In the genomic region with DNA sequence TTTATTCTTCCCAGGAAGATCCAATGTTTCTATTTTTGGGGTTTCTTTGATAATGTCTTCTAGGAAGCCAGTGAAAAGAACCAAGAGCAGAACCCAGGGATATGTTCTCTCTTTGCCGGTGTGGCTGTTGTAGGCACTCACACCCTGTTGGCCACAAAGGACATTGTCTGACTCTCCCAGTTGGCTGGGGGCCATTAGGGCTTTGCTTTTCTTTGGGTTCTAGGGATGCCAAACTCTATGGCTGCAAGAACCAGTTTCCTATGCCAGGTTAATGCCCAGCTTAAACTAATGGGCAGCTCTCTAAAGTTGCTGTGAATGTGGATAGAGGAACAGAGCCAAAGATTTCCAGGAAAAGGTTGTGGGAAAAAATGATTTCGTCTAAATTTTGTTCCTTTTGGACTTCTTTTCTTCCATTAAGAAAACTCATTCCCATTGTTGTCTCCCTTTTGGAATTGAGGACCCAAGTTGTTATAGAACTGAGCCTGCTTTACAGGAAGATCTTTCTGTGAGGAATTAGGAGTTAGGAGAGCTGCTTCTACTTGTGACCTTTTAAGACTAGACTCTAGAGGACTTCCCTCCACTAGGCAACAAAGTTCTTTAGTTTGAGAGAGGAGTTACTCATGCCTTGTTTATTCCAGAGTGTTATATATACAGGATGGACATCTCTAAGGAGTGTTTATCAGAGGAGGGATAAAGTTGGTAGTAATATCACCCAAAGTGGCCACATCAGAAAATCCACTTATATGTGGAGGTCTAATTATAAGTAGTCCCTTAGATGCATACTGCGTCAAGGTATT, we compare ENCODE assay signal across 15 cellular contexts. TPM values are rescaled to one million over a fixed set of nuclear protein-coding genes. Genes with fewer than 3 reads are reported as not detected.
A peak's percentile ranks its signal among the peaks of the same experiment; 100 is the strongest.
DNase-seq lines count a peak whose midpoint lies in the region; ATAC-seq, FAIRE-seq and TF ChIP-seq lines count a peak whose summit lies in the region.
"Had no signal": no experiment of that assay in that cellular context is flagged by ENCODE, and none has a peak within 500 bp of the region (broad histone marks: within the 10 kb centered on the region; RNA-seq: fewer than 3 reads in every experiment).

No MANE protein-coding gene starts in this region.

- H3K23ac ChIP-seq in mesenchymal stem cell (ENCODE audit: low read length in 2 of 2) = no peak overlapping the region

- POLR2A ChIA-PET in endothelial cell of umbilical vein (lab: Charles Lee) = interaction anchor here (1.3 kb wide), 1 partner anchor 57 kb away, joined by 4 read pairs; a partner anchor contains a TSS

- no peak for TF ChIP-seq POLR2A in endothelial cell of umbilical vein (IDR thresholded peaks at IDR 0.05; ENCODE audit: low read depth, low read length)
- TF ChIP-seq POLR2A in suprapubic skin (IDR thresholded peaks at IDR 0.05) = no peak

- H2BK12ac ChIP-seq in mesenchymal stem cell (ENCODE audit: low read length in 2 of 2) = no peak overlapping the region

- H3K27ac ChIP-seq in endothelial cell of umbilical vein (ENCODE audit: insufficient read depth, low read depth, low read length) (no peak overlapping the region), mesenchymal stem cell (ENCODE audit: low read length, poor library complexity, severe bottlenecking) (no peak overlapping the region), suprapubic skin (peak overlapping the region; percentile 1)

- H3K79me1 ChIP-seq in mesenchymal stem cell (replicated peaks; ENCODE audit: low read length, poor library complexity, severe bottlenecking) = peaks cover 41% of the 10 kb centered on the region

- H3K14ac ChIP-seq in mesenchymal stem cell (ENCODE audit: low read length in 2 of 2) = no peak overlapping the region

- H3K18ac ChIP-seq in mesenchymal stem cell (ENCODE audit: low read depth in 1 of 2, low read length in 2 of 2) = peak overlapping the region in 1 of 2 experiments; percentile 37

- H2BK5ac ChIP-seq in mesenchymal stem cell (ENCODE audit: low read depth, low read length, poor library complexity, severe bottlenecking) = no peak overlapping the region

- H3K9ac ChIP-seq in endothelial cell of umbilical vein (replicated peaks; ENCODE audit: extremely low read depth, insufficient read depth, low read length) (no peak overlapping the region), mesenchymal stem cell (ENCODE audit: low read length) (no peak overlapping the region)

- DNase-seq in OCI-M1 (lab: John Stamatoyannopoulos, UW) (peak; percentile 56), endothelial cell of umbilical vein (ENCODE audit: low read depth, low spot score) (no peak), mesenchymal stem cell (peak; percentile 73), suprapubic skin (ENCODE audit: low spot score in 2 of 2) (no peak), A172 (ENCODE audit: low spot score) (no peak), occipital lobe (lab: John Stamatoyannopoulos, UW) (no peak), GOT3 (lab: John Stamatoyannopoulos, UW) (no peak)
- DNase-seq: activated CD8-positive, alpha-beta memory T cell treated with anti-CD3 and anti-CD28 coated beads for 24 hours; NCI-H2029 had no signal

- ATAC-seq in HG03442 (IDR thresholded peaks at IDR 0.05; ENCODE audit: unreplicated experiment) = no peak
- ATAC-seq: activated naive CD4-positive, alpha-beta T cell treated with anti-CD3 and anti-CD28 coated beads, Interleukin-2, amount 50 U/mL, for 72 hours had no signal

- TF ChIP-seq EP300 in suprapubic skin (IDR thresholded peaks at IDR 0.05) = no peak

- H2AK5ac ChIP-seq in mesenchymal stem cell (ENCODE audit: low read length, severe bottlenecking) = no peak overlapping the region

- H3K4me1 ChIP-seq in endothelial cell of umbilical vein (ENCODE audit: control insufficient read depth, extremely low read depth, insufficient read depth, low read length) = no peaks in the 10 kb centered on the region
- peaks cover 3% of the 10 kb centered on the region for H3K4me1 ChIP-seq in mesenchymal stem cell (ENCODE audit: control insufficient read depth, insufficient read depth, low read depth, low read length)
- peaks cover 26% of the 10 kb centered on the region for H3K4me1 ChIP-seq in suprapubic skin

- H4K91ac ChIP-seq in mesenchymal stem cell (ENCODE audit: low read length) = no peak overlapping the region

- H3K27me3 ChIP-seq in endothelial cell of umbilical vein (ENCODE audit: control insufficient read depth in 2 of 2, insufficient read depth in 2 of 2, low read length in 2 of 2) (no peaks in the 10 kb centered on the region), mesenchymal stem cell (ENCODE audit: control insufficient read depth in 1 of 2, insufficient read depth in 1 of 2, low read length in 2 of 2) (no peaks in the 10 kb centered on the region), suprapubic skin (no peaks in the 10 kb centered on the region)

- no peak for TF ChIP-seq CTCF in endothelial cell of umbilical vein (IDR thresholded peaks at IDR 0.05; ENCODE audit: extremely low read depth in 1 of 2, insufficient read depth in 1 of 2, low read depth in 1 of 2, low read length in 2 of 2)
- TF ChIP-seq CTCF in suprapubic skin (IDR thresholded peaks at IDR 0.05) = no peak

- no peak overlapping the region for H4K8ac ChIP-seq in mesenchymal stem cell (ENCODE audit: low read length)

- H3K4ac ChIP-seq in mesenchymal stem cell (ENCODE audit: low read depth in 1 of 2, low read length in 2 of 2) = peak overlapping the region in 1 of 2 experiments; percentile 24

- no peak overlapping the region for H3K4me3 ChIP-seq in endothelial cell of umbilical vein (replicated peaks in 1 of 3; ENCODE audit: insufficient read depth in 1 of 3, low read depth in 1 of 3, low read length in 3 of 3)
- H3K4me3 ChIP-seq in mesenchymal stem cell (ENCODE audit: insufficient read depth in 1 of 2, low read depth in 1 of 2, low read length in 2 of 2) = no peak overlapping the region
- H3K4me3 ChIP-seq in suprapubic skin = no peak overlapping the region

- H2BK15ac ChIP-seq in mesenchymal stem cell (ENCODE audit: low read depth, poor library complexity, severe bottlenecking) = no peak overlapping the region

- H3K9me1 ChIP-seq in endothelial cell of umbilical vein (replicated peaks; ENCODE audit: control insufficient read depth, extremely low read depth, insufficient read depth, low read length) = no peaks in the 10 kb centered on the region

- no peak overlapping the region for H3K4me2 ChIP-seq in endothelial cell of umbilical vein (ENCODE audit: insufficient read depth, low read length)
- no peak overlapping the region for H3K4me2 ChIP-seq in mesenchymal stem cell (ENCODE audit: low read length, poor library complexity, severe bottlenecking)

- H3K79me2 ChIP-seq in endothelial cell of umbilical vein (ENCODE audit: control insufficient read depth, insufficient read depth, low read length) = peaks cover 9% of the 10 kb centered on the region

- peaks cover 10 to 13% of the 10 kb centered on the region in 2 experiments for H3K36me3 ChIP-seq in endothelial cell of umbilical vein (ENCODE audit: control insufficient read depth in 2 of 2, extremely low read depth in 1 of 2, insufficient read depth in 2 of 2, low read length in 2 of 2)
- H3K36me3 ChIP-seq in mesenchymal stem cell (ENCODE audit: control insufficient read depth in 1 of 2, insufficient read depth in 2 of 2, low read depth in 1 of 2, low read length in 2 of 2) = peaks cover 16 to 28% of the 10 kb centered on the region in 2 experiments
- H3K36me3 ChIP-seq in suprapubic skin = peaks cover 27% of the 10 kb centered on the region

- dilution Hi-C loops in endothelial cell of umbilical vein (cut with MboI; ENCODE audit: extremely low pct_ligation_motif_present, low sequenced_read_pairs) = no loop called here

- intact Hi-C loops in endothelial cell of umbilical vein (cut with micrococcal nuclease) = loop anchor here (1.0 kb wide), 1 partner anchor 41 kb away; no protein-coding TSS in a partner anchor

- TSS peak; percentile 11 for BruUV-seq in endothelial cell of umbilical vein (replicated peaks; lab: Mats Ljungman, UMichigan)

- CTCF ChIA-PET in endothelial cell of umbilical vein (lab: Charles Lee) = interaction anchor here (0.5 to 5.4 kb wide), 13 partner anchors 9 to 118 kb away, joined by 3 to 61 read pairs (median 4); a partner anchor contains a TSS

- H2AFZ ChIP-seq in endothelial cell of umbilical vein (ENCODE audit: low read depth, low read length) = no peak overlapping the region
- H2AFZ ChIP-seq in mesenchymal stem cell (ENCODE audit: low read depth, low read length) = no peak overlapping the region

- WGBS in mesenchymal stem cell = 81% methylated on average over 1 of the region's 3 CpGs
- WGBS in suprapubic skin = 45% methylated on average over 3 of the region's 3 CpGs

- no peak overlapping the region for H2BK120ac ChIP-seq in mesenchymal stem cell (ENCODE audit: low read depth, low read length)

- no peaks in the 10 kb centered on the region for H4K20me1 ChIP-seq in endothelial cell of umbilical vein (replicated peaks; ENCODE audit: control insufficient read depth, extremely low read depth, insufficient read depth, low read length)

- FAIRE-seq in endothelial cell of umbilical vein (lab: Jason Lieb, UNC) = no peak
- FAIRE-seq: endometrium, H54 had no signal

- H3K9me3 ChIP-seq in endothelial cell of umbilical vein (replicated peaks; ENCODE audit: control insufficient read depth, insufficient read depth, low read length) = no peaks in the 10 kb centered on the region
- no peaks in the 10 kb centered on the region for H3K9me3 ChIP-seq in mesenchymal stem cell (ENCODE audit: control insufficient read depth, low read length)
- H3K9me3 ChIP-seq in suprapubic skin = no peaks in the 10 kb centered on the region

RNA-seq across cellular contexts. Expression of a gene that starts 13.1 kb away (rescaled TPM):
- total RNA-seq in endothelial cell of umbilical vein (137 and 143 TPM in 2 replicates), suprapubic skin (10 to 100 TPM; 70.9 to 89.0 (median 77.6) TPM), occipital lobe (47.1 TPM)
- 169 and 174 TPM in 2 replicates for polyA plus RNA-seq in endothelial cell of umbilical vein
- polyA plus RNA-seq in endothelial cell of umbilical vein (2011; cell fraction: cytosol; rRNA removed) = 179 and 185 TPM in 2 replicates
- 89.4 and 104 TPM in 2 replicates for polyA plus RNA-seq in endothelial cell of umbilical vein (2011; cell fraction: nucleus; rRNA removed)
- polyA plus RNA-seq in endothelial cell of umbilical vein (2012) = 280 and 300 TPM in 2 replicates
- polyA minus RNA-seq in endothelial cell of umbilical vein = 153 and 165 TPM in 2 replicates
- polyA minus RNA-seq in endothelial cell of umbilical vein (2011; cell fraction: cytosol; rRNA and poly(A)+ RNA removed) = 137 TPM
- 37.6 and 48.5 TPM in 2 replicates for polyA minus RNA-seq in endothelial cell of umbilical vein (2011; cell fraction: nucleus; rRNA and poly(A)+ RNA removed)
- 182 TPM for polyA plus RNA-seq in mesenchymal stem cell (2013, experiment 1 of 2)
- 182 TPM for polyA plus RNA-seq in mesenchymal stem cell (2013, experiment 2 of 2)
- total RNA-seq in A172 (2014; rRNA removed; shearing (Covaris generic)) = 209 and 243 TPM in 2 replicates

RNA-seq across cellular contexts. Expression of a gene that starts 26.2 kb away (rescaled TPM):
- total RNA-seq in endothelial cell of umbilical vein = not detected in 2 replicates
- polyA plus RNA-seq in endothelial cell of umbilical vein = 0.08 TPM in 1 of 2 replicates, not detected in the other
- polyA plus RNA-seq in endothelial cell of umbilical vein (2011; cell fraction: cytosol; rRNA removed) = 0.03 TPM in 1 of 2 replicates, not detected in the other
- 0.48 and 0.63 TPM in 2 replicates for polyA plus RNA-seq in endothelial cell of umbilical vein (2011; cell fraction: nucleus; rRNA removed)
- polyA plus RNA-seq in endothelial cell of umbilical vein (2012) = not detected in 2 replicates
- not detected in 2 replicates for polyA minus RNA-seq in endothelial cell of umbilical vein
- not detected for polyA minus RNA-seq in endothelial cell of umbilical vein (2011; cell fraction: cytosol; rRNA and poly(A)+ RNA removed)
- 0.38 and 0.48 TPM in 2 replicates for polyA minus RNA-seq in endothelial cell of umbilical vein (2011; cell fraction: nucleus; rRNA and poly(A)+ RNA removed)
- not detected for polyA plus RNA-seq in mesenchymal stem cell (2013, experiment 1 of 2)
- polyA plus RNA-seq in mesenchymal stem cell (2013, experiment 2 of 2) = not detected
- 1 to 10 TPM in 1 of 4 donors, under 1 TPM in 3; 0.38 to 1.7 (median 0.73) TPM for total RNA-seq in suprapubic skin
- not detected in 2 replicates for total RNA-seq in A172 (2014; rRNA removed; shearing (Covaris generic))
- total RNA-seq in occipital lobe = 0.16 TPM
- polyA plus RNA-seq: IgD-negative memory B cell had no signal

RNA-seq across cellular contexts. Expression of a gene that starts 37.2 kb away (rescaled TPM):
- total RNA-seq in endothelial cell of umbilical vein (not detected in 2 replicates), suprapubic skin (1 to 10 TPM; 1.4 to 8.6 (median 6.3) TPM), occipital lobe (0.62 TPM)
- not detected in 2 replicates for polyA plus RNA-seq in endothelial cell of umbilical vein
- not detected in 2 replicates for polyA plus RNA-seq in endothelial cell of umbilical vein (2011; cell fraction: cytosol; rRNA removed)
- not detected in 2 replicates for polyA plus RNA-seq in endothelial cell of umbilical vein (2011; cell fraction: nucleus; rRNA removed)
- not detected in 2 replicates for polyA plus RNA-seq in endothelial cell of umbilical vein (2012)
- polyA minus RNA-seq in endothelial cell of umbilical vein = 1.7 and 3.9 TPM in 2 replicates
- polyA minus RNA-seq in endothelial cell of umbilical vein (2011; cell fraction: cytosol; rRNA and poly(A)+ RNA removed) = 1.6 TPM
- not detected in 2 replicates for polyA minus RNA-seq in endothelial cell of umbilical vein (2011; cell fraction: nucleus; rRNA and poly(A)+ RNA removed)
- polyA plus RNA-seq in mesenchymal stem cell (2013, experiment 1 of 2) = 0.12 TPM
- 0.10 TPM for polyA plus RNA-seq in mesenchymal stem cell (2013, experiment 2 of 2)
- 0.17 TPM in 1 of 2 replicates, not detected in the other for total RNA-seq in A172 (2014; rRNA removed; shearing (Covaris generic))
- total RNA-seq: T-helper 1 cell treated with Interleukin-12 subunit alpha and Interleukin-12 subunit beta and Interleukin-4 antibody, amounts not matched to agents 30 ng/mL and 1 ng/mL, for 36 hours had no signal

RNA-seq across cellular contexts. Expression of a gene that starts 46.5 kb away (rescaled TPM):
- 7.9 and 9.6 TPM in 2 replicates for total RNA-seq in endothelial cell of umbilical vein
- polyA plus RNA-seq in endothelial cell of umbilical vein = 1.6 and 2.3 TPM in 2 replicates
- polyA plus RNA-seq in endothelial cell of umbilical vein (2011; cell fraction: cytosol; rRNA removed) = 1.6 and 2.1 TPM in 2 replicates
- polyA plus RNA-seq in endothelial cell of umbilical vein (2011; cell fraction: nucleus; rRNA removed) = 3.9 and 4.0 TPM in 2 replicates
- 5.2 and 7.8 TPM in 2 replicates for polyA plus RNA-seq in endothelial cell of umbilical vein (2012)
- polyA minus RNA-seq in endothelial cell of umbilical vein = 2.1 and 3.5 TPM in 2 replicates
- 8.5 TPM for polyA minus RNA-seq in endothelial cell of umbilical vein (2011; cell fraction: cytosol; rRNA and poly(A)+ RNA removed)
- polyA minus RNA-seq in endothelial cell of umbilical vein (2011; cell fraction: nucleus; rRNA and poly(A)+ RNA removed) = 2.3 and 4.6 TPM in 2 replicates
- polyA plus RNA-seq in mesenchymal stem cell (2013, experiment 1 of 2) = 16.2 TPM
- polyA plus RNA-seq in mesenchymal stem cell (2013, experiment 2 of 2) = 17.1 TPM
- total RNA-seq in suprapubic skin = 100 to 1,000 TPM in 3 of 4 donors, 10 to 100 TPM in 1; 99.5 to 134 (median 113) TPM
- 1.3 and 5.3 TPM in 2 replicates for total RNA-seq in A172 (2014; rRNA removed; shearing (Covaris generic))
- total RNA-seq in occipital lobe = 1.1 TPM

RNA-seq across cellular contexts. Expression of a gene that starts 57.5 kb away (rescaled TPM):
- total RNA-seq in endothelial cell of umbilical vein (1,437 and 1,470 TPM in 2 replicates), suprapubic skin (100 to 1,000 TPM; 331 to 613 (median 394) TPM), occipital lobe (524 TPM)
- polyA plus RNA-seq in endothelial cell of umbilical vein = 340 and 566 TPM in 2 replicates
- polyA plus RNA-seq in endothelial cell of umbilical vein (2011; cell fraction: cytosol; rRNA removed) = 1,013 and 1,302 TPM in 2 replicates
- 710 and 849 TPM in 2 replicates for polyA plus RNA-seq in endothelial cell of umbilical vein (2011; cell fraction: nucleus; rRNA removed)
- polyA plus RNA-seq in endothelial cell of umbilical vein (2012) = 1,410 and 1,644 TPM in 2 replicates
- 867 and 877 TPM in 2 replicates for polyA minus RNA-seq in endothelial cell of umbilical vein
- polyA minus RNA-seq in endothelial cell of umbilical vein (2011; cell fraction: cytosol; rRNA and poly(A)+ RNA removed) = 521 TPM
- polyA minus RNA-seq in endothelial cell of umbilical vein (2011; cell fraction: nucleus; rRNA and poly(A)+ RNA removed) = 264 and 350 TPM in 2 replicates
- 983 TPM for polyA plus RNA-seq in mesenchymal stem cell (2013, experiment 1 of 2)
- polyA plus RNA-seq in mesenchymal stem cell (2013, experiment 2 of 2) = 943 TPM
- total RNA-seq in A172 (2014; rRNA removed; shearing (Covaris generic)) = 508 and 537 TPM in 2 replicates

Comparison
In these comparisons a context has a peak if more than half of its experiments do, and no peak if none do; other contexts are left out.
1. DNase-seq: peak in OCI-M1 (single experiment) and mesenchymal stem cell (single experiment); none in endothelial cell of umbilical vein (single experiment), suprapubic skin (0 of 2), A172 (single experiment), occipital lobe (single experiment) and GOT3 (single experiment).